Comparison of ENCODE assay signal across 8 cellular contexts in genomic region chr22:39013923-39014722, GRCh38. TPM values are rescaled to one million over a fixed set of nuclear protein-coding genes. Genes with fewer than 3 reads are reported as not detected.
DNase-seq lines count a peak whose midpoint lies in the region; ATAC-seq and TF ChIP-seq lines count a peak whose summit lies in the region.

Gene APOBEC3C (plus strand): TSS chr22:39014257. CDS start chr22:39014363, 106 bp downstream.

- TF ChIP-seq EP300 in gastroesophageal sphincter (IDR thresholded peaks at IDR 0.05), result no peak

- DNase-seq in AG08395 (ENCODE audit: low spot score) (peak; percentile 90), SIG-M5 treated with dmso at 0.1 percent for 504 hours (lab: John Stamatoyannopoulos, UW; ENCODE audit: unreplicated experiment) (peak; percentile 78), osteocyte (ENCODE audit: extremely low spot score, unreplicated experiment) (no peak)
- peak; percentile 91 for DNase-seq in activated effector memory CD4-positive, alpha-beta T cell treated with anti-CD3 and anti-CD28 coated beads, Interleukin-2, amount 50 U/mL, for 16 hours

- TF ChIP-seq POLR2A in gastroesophageal sphincter (IDR thresholded peaks at IDR 0.05), result no peak

- H3K27me3 ChIP-seq in gastroesophageal sphincter (no peaks in the 10 kb centered on the region), thymus (ENCODE audit: control insufficient read depth, insufficient read depth) (no peaks in the 10 kb centered on the region)

- H3K9me3 Mint-ChIP-seq in osteocyte (ENCODE audit: unreplicated experiment), result no peaks in the 10 kb centered on the region

- H3K9me3 ChIP-seq in gastroesophageal sphincter (no peaks in the 10 kb centered on the region), thymus (ENCODE audit: control insufficient read depth) (no peaks in the 10 kb centered on the region)

- peaks cover 0 to 21% (median 9%) of the 10 kb centered on the region in 3 donors for H3K4me1 ChIP-seq in gastroesophageal sphincter
- H3K4me1 ChIP-seq in thymus (ENCODE audit: control insufficient read depth, insufficient read depth, low read length), result peaks cover 5% of the 10 kb centered on the region

- peak within 1 kb of the TSS; percentile 96 for H3K27ac Mint-ChIP-seq in osteocyte (ENCODE audit: unreplicated experiment)

- H3K27me3 Mint-ChIP-seq in osteocyte (ENCODE audit: unreplicated experiment), result no peaks in the 10 kb centered on the region

- WGBS in gastroesophageal sphincter (ENCODE audit: low coverage in 1 of 2), 2 donors, result 0% methylated on average over 3 to 8 of the region's 18 CpGs
- WGBS in thymus, result 2% methylated on average over 18 of the region's 18 CpGs

- peaks cover 3% of the 10 kb centered on the region for H3K36me3 Mint-ChIP-seq in osteocyte (ENCODE audit: unreplicated experiment)

- H3K4me1 Mint-ChIP-seq in osteocyte (ENCODE audit: unreplicated experiment), result peaks cover 20% of the 10 kb centered on the region

- peak within 1 kb of the TSS; percentile 82 for H3K4me3 Mint-ChIP-seq in osteocyte (ENCODE audit: unreplicated experiment)

- H3K36me3 ChIP-seq in gastroesophageal sphincter, result peaks cover 0 to 12% of the 10 kb centered on the region in 2 donors
- H3K36me3 ChIP-seq in thymus (ENCODE audit: control insufficient read depth, insufficient read depth), result no peaks in the 10 kb centered on the region

- ATAC-seq in GM19025 (IDR thresholded peaks at IDR 0.05; ENCODE audit: low read depth, unreplicated experiment) (peak; percentile 81), HG03342 (IDR thresholded peaks at IDR 0.05; ENCODE audit: unreplicated experiment) (peak; percentile 74), gastroesophageal sphincter (peak; percentile 96)

- H3K27ac ChIP-seq in gastroesophageal sphincter (peak within 1 kb of the TSS; percentile 70 to 87 (median 80)), thymus (ENCODE audit: low read depth) (peak within 1 kb of the TSS; percentile 91)

- H3K4me3 ChIP-seq in gastroesophageal sphincter (peak within 1 kb of the TSS; percentile 39 to 58), thymus (ENCODE audit: low read length) (peak within 1 kb of the TSS; percentile 51)

- TF ChIP-seq CTCF in gastroesophageal sphincter (IDR thresholded peaks at IDR 0.05) (peak in 1 of 4 experiments; percentile 7), osteocyte (IDR thresholded peaks at IDR 0.05) (peak; percentile 24)

RNA-seq across cellular contexts. Expression of gene APOBEC3C, which starts in this region (rescaled TPM):
- 10 to 100 TPM in 3 of 4 donors, 1 to 10 TPM in 1; 7.9 to 14.0 (median 11.8) TPM for total RNA-seq in gastroesophageal sphincter
- total RNA-seq in osteocyte, result 30.7 and 32.4 TPM in 2 replicates
- polyA plus RNA-seq in thymus, result 29.6 TPM
